ENCODE assay signal across 10 cellular contexts in the genomic region with DNA sequence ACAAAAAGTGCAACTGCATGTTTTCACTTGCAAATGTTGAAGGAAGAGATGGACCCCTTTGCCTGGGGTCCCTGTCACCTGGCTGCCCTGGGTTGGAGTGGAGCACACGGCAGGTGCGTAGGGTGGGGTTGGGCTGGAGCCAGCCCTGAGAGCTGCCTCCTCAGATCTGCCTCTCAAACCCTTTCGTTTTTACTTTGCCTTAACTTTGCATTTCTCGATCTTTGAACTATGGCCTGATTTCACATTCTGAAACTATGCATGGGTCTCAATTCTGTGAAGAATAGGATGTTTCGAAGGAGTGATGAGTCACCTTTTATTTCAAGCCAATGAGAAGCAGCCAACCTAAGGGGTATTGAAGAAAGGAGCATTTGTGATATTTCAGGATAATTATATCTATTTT.
DNase-seq lines count a peak whose midpoint lies in the region; ATAC-seq, FAIRE-seq and TF ChIP-seq lines count a peak whose summit lies in the region.
"Had no signal": no experiment of that assay in that cellular context is flagged by ENCODE, and none has a peak within 500 bp of the region (broad histone marks: within the 10 kb centered on the region; RNA-seq: fewer than 3 reads in every experiment).

No MANE protein-coding gene starts in this region.

- no peak for FAIRE-seq in D721Med (lab: Jason Lieb, UNC)
- FAIRE-seq: pancreas had no signal

- H3K36me3 ChIP-seq in esophagus squamous epithelium, result no peaks in the 10 kb centered on the region
- H3K36me3 ChIP-seq: pancreas had no signal

- intact Hi-C loops in esophagus squamous epithelium (cut with DNase I), result no loop called here

- DNase-seq in fibroblast of mammary gland (ENCODE audit: low read depth) (peak; percentile 22), T1000 (lab: John Stamatoyannopoulos, UW) (no peak), D721Med (ENCODE audit: insufficient read length, low spot score) (no peak), esophagus squamous epithelium (lab: John Stamatoyannopoulos, UW) (no peak), AML-193 (lab: John Stamatoyannopoulos, UW) (no peak)
- DNase-seq: pancreas had no signal

- peak; percentile 91 for ATAC-seq in GM18519 (IDR thresholded peaks at IDR 0.05; ENCODE audit: low FRiP score, unreplicated experiment)
- peak; percentile 89 for ATAC-seq in GM21515 (IDR thresholded peaks at IDR 0.05; ENCODE audit: unreplicated experiment)
- ATAC-seq in HG03457 (IDR thresholded peaks at IDR 0.05; ENCODE audit: unreplicated experiment), result peak; percentile 83
- ATAC-seq: pancreas had no signal

- no peak overlapping the region for H3K4me3 ChIP-seq in fibroblast of mammary gland (ENCODE audit: control insufficient read depth, low read depth, low read length)
- no peak overlapping the region for H3K4me3 ChIP-seq in esophagus squamous epithelium
- H3K4me3 ChIP-seq: pancreas had no signal

- 58 to 60% methylated on average over 5 of the region's 5 CpGs for WGBS in esophagus squamous epithelium, 2 donors

- TF ChIP-seq POLR2A in esophagus squamous epithelium (IDR thresholded peaks at IDR 0.05), result no peak

- H3K4me1 ChIP-seq in esophagus squamous epithelium, result no peaks in the 10 kb centered on the region
- H3K4me1 ChIP-seq: pancreas had no signal

- TF ChIP-seq CTCF in fibroblast of mammary gland (conservative IDR thresholded peaks at IDR 0.05; ENCODE audit: control insufficient read depth, insufficient read depth, low read depth, low read length) (no peak), D721Med (IDR thresholded peaks at IDR 0.05; ENCODE audit: insufficient read depth, missing control alignments) (no peak), esophagus squamous epithelium (IDR thresholded peaks at IDR 0.05) (no peak)

- H3K27me3 ChIP-seq in esophagus squamous epithelium, result peaks cover 0 to 48% (median 0%) of the 10 kb centered on the region in 4 donors
- H3K27me3 ChIP-seq: pancreas had no signal

- no peaks in the 10 kb centered on the region for H3K9me3 ChIP-seq in esophagus squamous epithelium
- H3K9me3 ChIP-seq: pancreas had no signal

- H3K27ac ChIP-seq in esophagus squamous epithelium, result no peak overlapping the region
- H3K27ac ChIP-seq: HL-60, pancreas had no signal
